ENCODE assay signal across 18 cellular contexts in the genomic region with DNA sequence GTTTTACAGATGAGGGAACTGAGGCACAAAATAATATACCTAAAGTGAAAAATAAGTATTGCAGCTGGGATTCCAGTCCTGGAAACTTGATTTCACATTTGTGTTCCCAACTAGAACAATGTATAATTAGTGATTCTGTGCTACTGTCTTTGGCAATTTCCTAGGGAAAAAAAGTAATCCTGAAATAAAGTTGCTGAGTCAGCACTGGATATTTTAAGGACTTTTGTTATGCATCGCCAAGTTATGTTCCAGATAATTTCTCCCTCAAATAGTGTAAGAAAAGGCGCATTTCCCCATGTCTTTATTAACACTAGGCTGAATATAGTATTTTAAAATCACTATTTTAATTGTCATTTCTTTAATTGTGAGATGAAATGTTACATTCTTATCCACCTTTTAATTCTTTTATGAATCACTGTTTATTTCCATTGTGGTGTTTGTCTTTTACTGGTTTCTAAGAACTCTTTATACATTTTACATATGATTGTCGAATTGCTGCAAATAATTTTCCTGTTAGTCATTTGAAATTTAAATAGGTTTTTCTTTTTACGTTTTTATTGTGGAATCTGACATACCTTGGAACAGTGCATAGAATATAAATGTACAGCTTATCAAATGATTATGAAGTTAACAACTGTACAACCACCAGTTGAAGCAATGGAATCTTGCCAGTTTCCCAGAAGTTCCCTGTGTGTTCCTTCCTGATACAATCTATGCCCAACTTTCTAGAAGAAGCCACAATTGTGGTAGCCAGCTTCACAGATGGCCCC. TPM values are rescaled to one million over a fixed set of nuclear protein-coding genes. Genes with fewer than 3 reads are reported as not detected.
"Had no signal": no experiment of that assay in that cellular context is flagged by ENCODE, and none has a peak within 500 bp of the region (broad histone marks: within the 10 kb centered on the region; RNA-seq: fewer than 3 reads in every experiment).

No MANE protein-coding gene starts in this region.

- H3K9me3 ChIP-seq: colonic mucosa, mucosa of descending colon, ovary, transverse colon had no signal

- ATAC-seq: left colon; mucosa of descending colon; natural killer cell; stimulated activated effector memory CD8-positive, alpha-beta T cell treated with anti-CD3 and anti-CD28 coated beads, Interleukin-12 subunit alpha, Interleukin-12 subunit beta, amount 100 ng/mL, for 72 hours had no signal

- H3K4me3 ChIP-seq: colonic mucosa, esophagus squamous epithelium, hepatocyte, mucosa of descending colon, ovary, right atrium auricular region, thoracic aorta, transverse colon had no signal

- DNase-seq: colonic mucosa; dermis blood vessel endothelial cell; esophagus squamous epithelium; foreskin fibroblast; left colon; mammary epithelial cell; mucosa of descending colon; natural killer cell; nucleus accumbens; ovary; small intestine; stimulated activated CD4-positive, alpha-beta T cell treated with anti-CD3 and anti-CD28 coated beads, Interleukin-2, amount 100 ng/mL, for 48 hours; stimulated activated CD8-positive, alpha-beta memory T cell treated with anti-CD3 and anti-CD28 coated beads, Interleukin-4, amount 100 ng/mL, for 48 hours; transverse colon had no signal

- H3K4me2 ChIP-seq: hepatocyte had no signal

- H3K79me2 ChIP-seq: hepatocyte had no signal

- H2AFZ ChIP-seq: hepatocyte had no signal

- H3K36me3 ChIP-seq: colonic mucosa, esophagus squamous epithelium, ovary, right atrium auricular region, thoracic aorta, transverse colon had no signal

- H3K4me1 ChIP-seq: colonic mucosa, esophagus squamous epithelium, right atrium auricular region, transverse colon had no signal

- H3K27me3 ChIP-seq: colonic mucosa, esophagus squamous epithelium, hepatocyte, ovary, right atrium auricular region, transverse colon had no signal

- H3K27ac ChIP-seq: colonic mucosa, esophagus squamous epithelium, hepatocyte, ovary, right atrium auricular region, thoracic aorta, transverse colon had no signal

- FAIRE-seq: small intestine had no signal

RNA-seq across cellular contexts. Expression of gene SH3GL3, which starts 56.6 kb away (rescaled TPM):
- total RNA-seq: colonic mucosa, dermis blood vessel endothelial cell, natural killer cell, transverse colon had no signal
